Comparison of ENCODE assay signal across 1 cellular context in the genomic region with DNA sequence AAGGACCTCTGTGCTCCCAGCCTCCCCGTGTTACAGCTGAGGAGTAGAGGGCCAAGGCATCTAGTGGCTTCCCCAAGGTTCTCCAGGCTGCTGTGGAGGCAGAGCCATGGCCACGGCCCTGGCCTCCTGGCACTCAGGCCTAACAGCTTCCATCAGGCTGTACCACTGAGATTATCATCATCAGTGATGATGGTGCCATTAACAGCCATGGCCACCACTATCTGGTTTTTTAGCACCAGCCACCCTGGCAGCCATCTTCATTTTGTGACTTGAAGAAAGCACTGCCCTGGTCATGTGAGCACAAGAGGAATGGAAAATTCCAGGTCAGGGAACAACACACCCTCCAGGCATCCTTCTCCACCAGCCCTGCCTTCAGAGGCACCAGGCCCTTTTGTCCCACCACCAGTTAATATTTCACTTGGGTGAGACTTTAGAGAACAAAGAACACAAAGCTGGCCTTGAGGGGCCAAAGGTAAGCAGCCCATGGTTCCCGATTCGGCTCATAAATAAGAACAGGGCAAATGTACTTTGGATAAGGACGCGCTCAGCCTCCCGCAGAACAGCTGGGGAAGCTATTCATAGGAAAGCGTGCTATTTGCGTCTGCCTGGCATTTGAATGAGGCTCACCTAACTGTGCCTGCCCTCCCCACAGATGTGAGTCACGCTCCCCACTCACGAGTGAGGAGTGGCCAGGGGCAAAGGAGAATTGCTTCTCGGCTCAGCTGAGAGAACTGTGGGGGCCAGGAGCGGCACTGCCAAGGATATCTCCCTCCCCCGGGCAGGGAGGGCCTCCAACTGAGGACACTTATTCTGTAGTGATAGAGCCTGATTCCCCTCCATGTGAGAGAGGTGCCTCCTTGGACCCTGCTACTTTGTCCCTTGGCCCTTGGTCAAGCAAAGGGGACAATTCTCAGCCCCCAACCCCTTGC.
A peak's percentile ranks its signal among the peaks of the same experiment; 100 is the strongest.
TF ChIP-seq lines count a peak whose summit lies in the region.

No MANE protein-coding gene starts in this region.

TF ChIP-seq in HepG2, 621 proteins besides CTCF, POLR2A, EP300 and RAD21 (continued from another document and continues in another):
- TF ChIP-seq, protein P1, sequence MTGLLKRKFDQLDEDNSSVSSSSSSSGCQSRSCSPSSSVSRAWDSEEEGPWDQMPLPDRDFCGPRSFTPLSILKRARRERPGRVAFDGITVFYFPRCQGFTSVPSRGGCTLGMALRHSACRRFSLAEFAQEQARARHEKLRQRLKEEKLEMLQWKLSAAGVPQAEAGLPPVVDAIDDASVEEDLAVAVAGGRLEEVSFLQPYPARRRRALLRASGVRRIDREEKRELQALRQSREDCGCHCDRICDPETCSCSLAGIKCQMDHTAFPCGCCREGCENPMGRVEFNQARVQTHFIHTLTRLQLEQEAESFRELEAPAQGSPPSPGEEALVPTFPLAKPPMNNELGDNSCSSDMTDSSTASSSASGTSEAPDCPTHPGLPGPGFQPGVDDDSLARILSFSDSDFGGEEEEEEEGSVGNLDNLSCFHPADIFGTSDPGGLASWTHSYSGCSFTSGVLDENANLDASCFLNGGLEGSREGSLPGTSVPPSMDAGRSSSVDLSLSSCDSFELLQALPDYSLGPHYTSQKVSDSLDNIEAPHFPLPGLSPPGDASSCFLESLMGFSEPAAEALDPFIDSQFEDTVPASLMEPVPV (CRISPR knock-in tag; IDR thresholded peaks at IDR 0.05): no peak; the same call in 1 of the 2 replicates
- TF ChIP-seq SKI (IDR thresholded peaks at IDR 0.05; ENCODE audit: partially characterized antibody) (peak; percentile 24), GLI4 (CRISPR knock-in tag; IDR thresholded peaks at IDR 0.05; ENCODE audit: borderline replicate concordance) (no peak), ZNF75D (CRISPR knock-in tag; IDR thresholded peaks at IDR 0.05; ENCODE audit: borderline replicate concordance) (no peak), ZNF441 (CRISPR knock-in tag; IDR thresholded peaks at IDR 0.05; ENCODE audit: borderline replicate concordance) (no peak), ZNF749 (CRISPR knock-in tag; IDR thresholded peaks at IDR 0.05; ENCODE audit: borderline replicate concordance) (no peak), CAMTA2 (CRISPR knock-in tag; IDR thresholded peaks at IDR 0.05; ENCODE audit: borderline replicate concordance) (peak; percentile 79; the same call in 1 of the 2 replicates), MTA1 (CRISPR knock-in tag; IDR thresholded peaks at IDR 0.05; ENCODE audit: borderline replicate concordance) (peak; percentile 70), ZFP36L2 (CRISPR knock-in tag; IDR thresholded peaks at IDR 0.05) (no peak), ZNF230 (CRISPR knock-in tag; IDR thresholded peaks at IDR 0.05) (no peak), RAD51 (IDR thresholded peaks at IDR 0.05; ENCODE audit: borderline replicate concordance) (no peak), IKZF5 (CRISPR knock-in tag; IDR thresholded peaks at IDR 0.05) (peak; percentile 89), TCF12 (IDR thresholded peaks at IDR 0.05) (no peak), TCF12 (CRISPR knock-in tag; IDR thresholded peaks at IDR 0.05) (peak; percentile 77; the same call in 1 of the 2 replicates), ZNF558 (CRISPR knock-in tag; IDR thresholded peaks at IDR 0.05; ENCODE audit: borderline replicate concordance) (no peak), ZNF616 (CRISPR knock-in tag; IDR thresholded peaks at IDR 0.05; ENCODE audit: low read depth) (no peak), ZKSCAN1 (IDR thresholded peaks at IDR 0.05; ENCODE audit: low read length) (no peak), HNRNPK (IDR thresholded peaks at IDR 0.05; ENCODE audit: low read depth, low read length, poor library complexity, severe bottlenecking) (no peak), ZNF577 (CRISPR knock-in tag; IDR thresholded peaks at IDR 0.05; ENCODE audit: borderline replicate concordance, low read depth) (0 out of 2 replicates have a peak, but pooled peaks have one; percentile 42), PRPF4 (IDR thresholded peaks at IDR 0.05; ENCODE audit: low read depth, low read length, poor library complexity, severe bottlenecking) (no peak), FOXO1 (CRISPR knock-in tag; IDR thresholded peaks at IDR 0.05) (peak; percentile 92), FOXP1 (IDR thresholded peaks at IDR 0.05) (no peak), FOXP1 (CRISPR knock-in tag; IDR thresholded peaks at IDR 0.05) (peak; percentile 85), NFIC (IDR thresholded peaks at IDR 0.05; ENCODE audit: low read length) (peak; percentile 73), CEBPB (IDR thresholded peaks at IDR 0.05; ENCODE audit: borderline replicate concordance, low read depth, low read length) (no peak), GTF3A (CRISPR knock-in tag; conservative IDR thresholded peaks at IDR 0.05) (peak; percentile 81; the same call in 1 of the 2 replicates), CBX1 (IDR thresholded peaks at IDR 0.05; ENCODE audit: low read depth) (no peak), SALL1 (CRISPR knock-in tag; IDR thresholded peaks at IDR 0.05) (peak; percentile 98), ZNF691 (CRISPR knock-in tag; IDR thresholded peaks at IDR 0.05; ENCODE audit: borderline replicate concordance, low read depth) (0 out of 2 replicates have a peak, but pooled peaks have one; percentile 37), ZNF7 (CRISPR knock-in tag; IDR thresholded peaks at IDR 0.05) (no peak), NFKB2 (CRISPR knock-in tag; IDR thresholded peaks at IDR 0.05; ENCODE audit: borderline replicate concordance) (no peak; the same call in 1 of the 2 replicates), KDM6A (CRISPR knock-in tag; IDR thresholded peaks at IDR 0.05; ENCODE audit: low read depth) (peak; percentile 90)
- TF ChIP-seq, protein P2, sequence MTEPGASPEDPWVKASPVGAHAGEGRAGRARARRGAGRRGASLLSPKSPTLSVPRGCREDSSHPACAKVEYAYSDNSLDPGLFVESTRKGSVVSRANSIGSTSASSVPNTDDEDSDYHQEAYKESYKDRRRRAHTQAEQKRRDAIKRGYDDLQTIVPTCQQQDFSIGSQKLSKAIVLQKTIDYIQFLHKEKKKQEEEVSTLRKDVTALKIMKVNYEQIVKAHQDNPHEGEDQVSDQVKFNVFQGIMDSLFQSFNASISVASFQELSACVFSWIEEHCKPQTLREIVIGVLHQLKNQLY (CRISPR knock-in tag; IDR thresholded peaks at IDR 0.05): peak; percentile 80; the same call in 1 of the 2 replicates
- TF ChIP-seq, protein P3, sequence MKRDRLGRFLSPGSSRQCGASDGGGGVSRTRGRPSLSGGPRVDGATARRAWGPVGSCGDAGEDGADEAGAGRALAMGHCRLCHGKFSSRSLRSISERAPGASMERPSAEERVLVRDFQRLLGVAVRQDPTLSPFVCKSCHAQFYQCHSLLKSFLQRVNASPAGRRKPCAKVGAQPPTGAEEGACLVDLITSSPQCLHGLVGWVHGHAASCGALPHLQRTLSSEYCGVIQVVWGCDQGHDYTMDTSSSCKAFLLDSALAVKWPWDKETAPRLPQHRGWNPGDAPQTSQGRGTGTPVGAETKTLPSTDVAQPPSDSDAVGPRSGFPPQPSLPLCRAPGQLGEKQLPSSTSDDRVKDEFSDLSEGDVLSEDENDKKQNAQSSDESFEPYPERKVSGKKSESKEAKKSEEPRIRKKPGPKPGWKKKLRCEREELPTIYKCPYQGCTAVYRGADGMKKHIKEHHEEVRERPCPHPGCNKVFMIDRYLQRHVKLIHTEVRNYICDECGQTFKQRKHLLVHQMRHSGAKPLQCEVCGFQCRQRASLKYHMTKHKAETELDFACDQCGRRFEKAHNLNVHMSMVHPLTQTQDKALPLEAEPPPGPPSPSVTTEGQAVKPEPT (CRISPR knock-in tag; IDR thresholded peaks at IDR 0.05; ENCODE audit: low read depth): 0 out of 2 replicates have a peak, but pooled peaks have one; percentile 47
- TF ChIP-seq, protein P4, sequence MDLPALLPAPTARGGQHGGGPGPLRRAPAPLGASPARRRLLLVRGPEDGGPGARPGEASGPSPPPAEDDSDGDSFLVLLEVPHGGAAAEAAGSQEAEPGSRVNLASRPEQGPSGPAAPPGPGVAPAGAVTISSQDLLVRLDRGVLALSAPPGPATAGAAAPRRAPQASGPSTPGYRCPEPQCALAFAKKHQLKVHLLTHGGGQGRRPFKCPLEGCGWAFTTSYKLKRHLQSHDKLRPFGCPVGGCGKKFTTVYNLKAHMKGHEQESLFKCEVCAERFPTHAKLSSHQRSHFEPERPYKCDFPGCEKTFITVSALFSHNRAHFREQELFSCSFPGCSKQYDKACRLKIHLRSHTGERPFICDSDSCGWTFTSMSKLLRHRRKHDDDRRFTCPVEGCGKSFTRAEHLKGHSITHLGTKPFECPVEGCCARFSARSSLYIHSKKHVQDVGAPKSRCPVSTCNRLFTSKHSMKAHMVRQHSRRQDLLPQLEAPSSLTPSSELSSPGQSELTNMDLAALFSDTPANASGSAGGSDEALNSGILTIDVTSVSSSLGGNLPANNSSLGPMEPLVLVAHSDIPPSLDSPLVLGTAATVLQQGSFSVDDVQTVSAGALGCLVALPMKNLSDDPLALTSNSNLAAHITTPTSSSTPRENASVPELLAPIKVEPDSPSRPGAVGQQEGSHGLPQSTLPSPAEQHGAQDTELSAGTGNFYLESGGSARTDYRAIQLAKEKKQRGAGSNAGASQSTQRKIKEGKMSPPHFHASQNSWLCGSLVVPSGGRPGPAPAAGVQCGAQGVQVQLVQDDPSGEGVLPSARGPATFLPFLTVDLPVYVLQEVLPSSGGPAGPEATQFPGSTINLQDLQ (CRISPR knock-in tag; IDR thresholded peaks at IDR 0.05): peak; percentile 72; the same call in 1 of the 2 replicates
- TF ChIP-seq, protein P5, sequence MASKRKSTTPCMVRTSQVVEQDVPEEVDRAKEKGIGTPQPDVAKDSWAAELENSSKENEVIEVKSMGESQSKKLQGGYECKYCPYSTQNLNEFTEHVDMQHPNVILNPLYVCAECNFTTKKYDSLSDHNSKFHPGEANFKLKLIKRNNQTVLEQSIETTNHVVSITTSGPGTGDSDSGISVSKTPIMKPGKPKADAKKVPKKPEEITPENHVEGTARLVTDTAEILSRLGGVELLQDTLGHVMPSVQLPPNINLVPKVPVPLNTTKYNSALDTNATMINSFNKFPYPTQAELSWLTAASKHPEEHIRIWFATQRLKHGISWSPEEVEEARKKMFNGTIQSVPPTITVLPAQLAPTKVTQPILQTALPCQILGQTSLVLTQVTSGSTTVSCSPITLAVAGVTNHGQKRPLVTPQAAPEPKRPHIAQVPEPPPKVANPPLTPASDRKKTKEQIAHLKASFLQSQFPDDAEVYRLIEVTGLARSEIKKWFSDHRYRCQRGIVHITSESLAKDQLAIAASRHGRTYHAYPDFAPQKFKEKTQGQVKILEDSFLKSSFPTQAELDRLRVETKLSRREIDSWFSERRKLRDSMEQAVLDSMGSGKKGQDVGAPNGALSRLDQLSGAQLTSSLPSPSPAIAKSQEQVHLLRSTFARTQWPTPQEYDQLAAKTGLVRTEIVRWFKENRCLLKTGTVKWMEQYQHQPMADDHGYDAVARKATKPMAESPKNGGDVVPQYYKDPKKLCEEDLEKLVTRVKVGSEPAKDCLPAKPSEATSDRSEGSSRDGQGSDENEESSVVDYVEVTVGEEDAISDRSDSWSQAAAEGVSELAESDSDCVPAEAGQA (IDR thresholded peaks at IDR 0.05; ENCODE audit: low read depth): peak; percentile 1; the same call in 1 of the 2 replicates
- TF ChIP-seq, protein P5 (CRISPR knock-in tag; IDR thresholded peaks at IDR 0.05; ENCODE audit: borderline replicate concordance): no peak
- TF ChIP-seq, protein P6, sequence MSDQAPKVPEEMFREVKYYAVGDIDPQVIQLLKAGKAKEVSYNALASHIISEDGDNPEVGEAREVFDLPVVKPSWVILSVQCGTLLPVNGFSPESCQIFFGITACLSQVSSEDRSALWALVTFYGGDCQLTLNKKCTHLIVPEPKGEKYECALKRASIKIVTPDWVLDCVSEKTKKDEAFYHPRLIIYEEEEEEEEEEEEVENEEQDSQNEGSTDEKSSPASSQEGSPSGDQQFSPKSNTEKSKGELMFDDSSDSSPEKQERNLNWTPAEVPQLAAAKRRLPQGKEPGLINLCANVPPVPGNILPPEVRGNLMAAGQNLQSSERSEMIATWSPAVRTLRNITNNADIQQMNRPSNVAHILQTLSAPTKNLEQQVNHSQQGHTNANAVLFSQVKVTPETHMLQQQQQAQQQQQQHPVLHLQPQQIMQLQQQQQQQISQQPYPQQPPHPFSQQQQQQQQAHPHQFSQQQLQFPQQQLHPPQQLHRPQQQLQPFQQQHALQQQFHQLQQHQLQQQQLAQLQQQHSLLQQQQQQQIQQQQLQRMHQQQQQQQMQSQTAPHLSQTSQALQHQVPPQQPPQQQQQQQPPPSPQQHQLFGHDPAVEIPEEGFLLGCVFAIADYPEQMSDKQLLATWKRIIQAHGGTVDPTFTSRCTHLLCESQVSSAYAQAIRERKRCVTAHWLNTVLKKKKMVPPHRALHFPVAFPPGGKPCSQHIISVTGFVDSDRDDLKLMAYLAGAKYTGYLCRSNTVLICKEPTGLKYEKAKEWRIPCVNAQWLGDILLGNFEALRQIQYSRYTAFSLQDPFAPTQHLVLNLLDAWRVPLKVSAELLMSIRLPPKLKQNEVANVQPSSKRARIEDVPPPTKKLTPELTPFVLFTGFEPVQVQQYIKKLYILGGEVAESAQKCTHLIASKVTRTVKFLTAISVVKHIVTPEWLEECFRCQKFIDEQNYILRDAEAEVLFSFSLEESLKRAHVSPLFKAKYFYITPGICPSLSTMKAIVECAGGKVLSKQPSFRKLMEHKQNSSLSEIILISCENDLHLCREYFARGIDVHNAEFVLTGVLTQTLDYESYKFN (CRISPR knock-in tag; conservative IDR thresholded peaks at IDR 0.05): peak; percentile 100
